Comparison of ENCODE assay signal across 8 cellular contexts in genomic region chr4:9151814-9152181, GRCh38. TPM values are rescaled to one million over a fixed set of nuclear protein-coding genes. Genes with fewer than 3 reads are reported as not detected.
DNase-seq lines count a peak whose midpoint lies in the region; ATAC-seq and TF ChIP-seq lines count a peak whose summit lies in the region.
"Not testable (repeated sequence)": the region's sequence is repeated elsewhere in the genome, so short reads cannot be mapped to it uniquely, and the experiment has no call there.

No MANE protein-coding gene starts in this region.

- H3K36me3 Mint-ChIP-seq in activated naive CD4-positive, alpha-beta T cell treated with anti-CD3 and anti-CD28 coated beads, Interleukin-2, amount 10 ng/mL, durations not matched to agents 7 days and 5 days, result not testable (repeated sequence)

- ATAC-seq in mucosa of descending colon, result not testable (repeated sequence)

- not testable (repeated sequence) for H3K79me2 ChIP-seq in hepatocyte

- H3K4me1 ChIP-seq in Peyer's patch; ectodermal cell (ENCODE audit: control insufficient read depth, insufficient read depth, low read length); hepatocyte (ENCODE audit: insufficient read depth); mucosa of descending colon (ENCODE audit: low read depth); uterus: not testable (repeated sequence)

- peak overlapping the region; percentile 71 for H2AFZ ChIP-seq in hepatocyte

- not testable (repeated sequence) for TF ChIP-seq CTCF in Peyer's patch (IDR thresholded peaks at IDR 0.05); hepatocyte (IDR thresholded peaks at IDR 0.05; ENCODE audit: poor library complexity); mucosa of descending colon (IDR thresholded peaks at IDR 0.05); uterus (IDR thresholded peaks at IDR 0.05)

- not testable (repeated sequence) for H4K20me1 ChIP-seq in hepatocyte (ENCODE audit: insufficient read depth, poor library complexity, severe bottlenecking)

- peak overlapping the region; percentile 74 for H3K4me2 ChIP-seq in hepatocyte

- H3K9me3 ChIP-seq in Peyer's patch; ectodermal cell (ENCODE audit: control insufficient read depth, low read length); hepatocyte (ENCODE audit: low read depth); mucosa of descending colon; uterus: not testable (repeated sequence)

- peak overlapping the region; percentile 46 for H3K4me3 ChIP-seq in H7 (ENCODE audit: insufficient read depth, low read depth, low read length)
- H3K4me3 ChIP-seq in Peyer's patch, result peak overlapping the region; percentile 50 to 83 (median 70)
- H3K4me3 ChIP-seq in ectodermal cell (ENCODE audit: insufficient read depth, low read depth, low read length), result peak overlapping the region; percentile 53
- peak overlapping the region; percentile 39 for H3K4me3 ChIP-seq in hepatocyte
- H3K4me3 ChIP-seq in mucosa of descending colon, result peak overlapping the region; percentile 50
- peak overlapping the region; percentile 60 for H3K4me3 ChIP-seq in skeletal muscle cell (ENCODE audit: low read depth, low read length)
- peak overlapping the region; percentile 60 to 93 for H3K4me3 ChIP-seq in uterus

- CTCF ChIA-PET in activated naive CD4-positive, alpha-beta T cell treated with anti-CD3 and anti-CD28 coated beads, Interleukin-2, amount 10 ng/mL, durations not matched to agents 7 days and 5 days (lab: Charles Lee), result not testable (repeated sequence)

- TF ChIP-seq POLR2A in Peyer's patch (IDR thresholded peaks at IDR 0.05); uterus (IDR thresholded peaks at IDR 0.05): not testable (repeated sequence)

- not testable (repeated sequence) for H3K36me3 ChIP-seq in H7 (replicated peaks; ENCODE audit: control insufficient read depth, insufficient read depth, low read length); Peyer's patch; ectodermal cell (ENCODE audit: control insufficient read depth, insufficient read depth, low read length); hepatocyte (replicated peaks; ENCODE audit: insufficient read depth, low read depth); mucosa of descending colon (ENCODE audit: low read depth); uterus

- WGBS in ectodermal cell, 2 experiments, result 6 to 10% methylated on average over 10 to 11 of the region's 12 CpGs
- 32% methylated on average over 12 of the region's 12 CpGs for WGBS in hepatocyte (ENCODE audit: low lambda C conversion rate, missing lambda C conversion rate)

- DNase-seq in H7; Peyer's patch; activated naive CD4-positive, alpha-beta T cell treated with anti-CD3 and anti-CD28 coated beads, Interleukin-2, amount 10 ng/mL, durations not matched to agents 7 days and 5 days; hepatocyte (ENCODE audit: low spot score); mucosa of descending colon; skeletal muscle cell (ENCODE audit: low read depth); uterus: not testable (repeated sequence)

- not testable (repeated sequence) for H3K27me3 Mint-ChIP-seq in activated naive CD4-positive, alpha-beta T cell treated with anti-CD3 and anti-CD28 coated beads, Interleukin-2, amount 10 ng/mL, durations not matched to agents 7 days and 5 days

- peaks cover 19% of the 10 kb centered on the region for H3K4me1 Mint-ChIP-seq in activated naive CD4-positive, alpha-beta T cell treated with anti-CD3 and anti-CD28 coated beads, Interleukin-2, amount 10 ng/mL, durations not matched to agents 7 days and 5 days

- H3K27me3 ChIP-seq in H7 (ENCODE audit: control insufficient read depth, insufficient read depth, low read length); Peyer's patch; ectodermal cell (ENCODE audit: control insufficient read depth, insufficient read depth, low read length, poor library complexity, severe bottlenecking); hepatocyte; uterus: not testable (repeated sequence)

- not testable (repeated sequence) for H3K9me2 ChIP-seq in hepatocyte (replicated peaks; ENCODE audit: insufficient read depth)

- not testable (repeated sequence) for H3K9me3 Mint-ChIP-seq in activated naive CD4-positive, alpha-beta T cell treated with anti-CD3 and anti-CD28 coated beads, Interleukin-2, amount 10 ng/mL, durations not matched to agents 7 days and 5 days

- intact Hi-C loops in mucosa of descending colon (cut with DNase I, micrococcal nuclease); uterus (cut with DNase I; ENCODE audit: low total_unique reads): not testable (repeated sequence)

- peak overlapping the region; percentile 100 for H3K27ac Mint-ChIP-seq in activated naive CD4-positive, alpha-beta T cell treated with anti-CD3 and anti-CD28 coated beads, Interleukin-2, amount 10 ng/mL, durations not matched to agents 7 days and 5 days

- H3K27ac ChIP-seq in Peyer's patch (peak overlapping the region; percentile 83 to 97 (median 86)), ectodermal cell (ENCODE audit: insufficient read depth, low read depth, low read length, poor library complexity, severe bottlenecking) (peak overlapping the region; percentile 77), hepatocyte (peak overlapping the region; percentile 92), uterus (peak overlapping the region; percentile 88 to 99)

- H3K4me3 Mint-ChIP-seq in activated naive CD4-positive, alpha-beta T cell treated with anti-CD3 and anti-CD28 coated beads, Interleukin-2, amount 10 ng/mL, durations not matched to agents 7 days and 5 days, result peak overlapping the region; percentile 84

RNA-seq across cellular contexts. Expression of gene FAM90A26, which starts 18.4 kb away (rescaled TPM):
- not detected in 2 replicates for total RNA-seq in H7 (2014; rRNA removed; shearing (Covaris generic))
- total RNA-seq in Peyer's patch, result not detected
- not detected for polyA plus RNA-seq in ectodermal cell (2013, experiment 1 of 4)
- polyA plus RNA-seq in ectodermal cell (2013, experiment 2 of 4), result not detected
- not detected for polyA plus RNA-seq in ectodermal cell (2013, experiment 3 of 4)
- not detected for polyA plus RNA-seq in ectodermal cell (2013, experiment 4 of 4)
- not detected in 2 replicates for total RNA-seq in hepatocyte
- polyA plus RNA-seq in hepatocyte, result not detected in 2 replicates
- total RNA-seq in mucosa of descending colon, result not detected
- not detected for total RNA-seq in uterus

RNA-seq across cellular contexts. Expression of gene USP17L10, which starts 58.7 kb away (rescaled TPM):
- not detected in 2 replicates for total RNA-seq in H7 (2014; rRNA removed; shearing (Covaris generic))
- total RNA-seq in Peyer's patch (not detected), hepatocyte (not detected in 2 replicates), mucosa of descending colon (not detected), uterus (not detected)
- polyA plus RNA-seq in ectodermal cell (2013, experiment 1 of 4), result not detected
- polyA plus RNA-seq in ectodermal cell (2013, experiment 2 of 4), result not detected
- polyA plus RNA-seq in ectodermal cell (2013, experiment 3 of 4), result not detected
- not detected for polyA plus RNA-seq in ectodermal cell (2013, experiment 4 of 4)
- not detected in 2 replicates for polyA plus RNA-seq in hepatocyte
